8 cellular contexts compared by ENCODE assay signal in genomic region chr11:115324569-115325432, GRCh38.
DNase-seq lines count a peak whose midpoint lies in the region; ATAC-seq and TF ChIP-seq lines count a peak whose summit lies in the region.

No MANE protein-coding gene starts in this region.

- no peaks in the 10 kb centered on the region for H3K4me1 Mint-ChIP-seq in osteocyte (ENCODE audit: unreplicated experiment)

- peak; percentile 82 for ATAC-seq in HG02938 (IDR thresholded peaks at IDR 0.05; ENCODE audit: unreplicated experiment)

- no peak overlapping the region for H3K27ac Mint-ChIP-seq in osteocyte (ENCODE audit: unreplicated experiment)

- peak; percentile 82 for TF ChIP-seq CTCF in GM12864 (IDR thresholded peaks at IDR 0.05; ENCODE audit: low read depth, low read length, missing control alignments)
- peak; percentile 77 for TF ChIP-seq CTCF in WERI-Rb-1 (IDR thresholded peaks at IDR 0.05; ENCODE audit: low read depth, low read length)
- peak; percentile 73 for TF ChIP-seq CTCF in foreskin fibroblast (IDR thresholded peaks at IDR 0.05; ENCODE audit: low read depth, low read length)
- TF ChIP-seq CTCF in osteocyte (IDR thresholded peaks at IDR 0.05) = peak; percentile 89

- DNase-seq in ACHN = peak; percentile 75
- DNase-seq in GM12864 (ENCODE audit: low read depth) = peak; percentile 43
- peak; percentile 68 for DNase-seq in NCI-H2107 treated with DMSO at 0.1 percent for 48 hours (lab: John Stamatoyannopoulos, UW; ENCODE audit: unreplicated experiment)
- DNase-seq in WERI-Rb-1 = peak; percentile 22
- DNase-seq in foreskin fibroblast = peak; percentile 1 to 43
- no peak for DNase-seq in osteocyte (ENCODE audit: extremely low spot score, unreplicated experiment)
- no peak for DNase-seq in NK-92 (lab: John Stamatoyannopoulos, UW; ENCODE audit: unreplicated experiment)

- H3K36me3 Mint-ChIP-seq in osteocyte (ENCODE audit: unreplicated experiment) = no peaks in the 10 kb centered on the region

- in situ Hi-C loops in ACHN (cut with HindIII; ENCODE audit: low pct_ligation_motif_present, low pct_unique_long_range_greater_than_20kb, low sequenced_read_pairs) = no loop called here

- H3K27ac ChIP-seq in WERI-Rb-1 = no peak overlapping the region

- peaks cover 2% of the 10 kb centered on the region; the same call in 1 of the 2 replicates for H3K36me3 ChIP-seq in WERI-Rb-1

- no peaks in the 10 kb centered on the region for H3K9me3 Mint-ChIP-seq in osteocyte (ENCODE audit: unreplicated experiment)

- H3K27me3 ChIP-seq in WERI-Rb-1 (ENCODE audit: insufficient read depth, low read depth, severe bottlenecking) = no peaks in the 10 kb centered on the region

- H3K4me3 ChIP-seq in GM12864 (ENCODE audit: low read depth, low read length) (no peak overlapping the region), WERI-Rb-1 (ENCODE audit: low read depth, low read length) (no peak overlapping the region), foreskin fibroblast (ENCODE audit: low read depth in 1 of 2, low read length in 2 of 2) (no peak overlapping the region)

- H3K27me3 Mint-ChIP-seq in osteocyte (ENCODE audit: unreplicated experiment) = peaks cover 4% of the 10 kb centered on the region

- H3K9me3 ChIP-seq in WERI-Rb-1 (ENCODE audit: severe bottlenecking) = no peaks in the 10 kb centered on the region

- H3K4me3 Mint-ChIP-seq in osteocyte (ENCODE audit: unreplicated experiment) = no peak overlapping the region

Comparison
In these comparisons a context has a peak if more than half of its experiments do, and no peak if none do; other contexts are left out.
1. DNase-seq: peak in ACHN (single experiment), GM12864 (single experiment), NCI-H2107 treated with DMSO at 0.1 percent for 48 hours (single experiment), WERI-Rb-1 (single experiment) and foreskin fibroblast (2 of 2); none in osteocyte (single experiment) and NK-92 (single experiment).
2. Peak in every context shown above with its lines, with median percentiles within 50 percentile points of each other: CTCF ChIP-seq.